In genomic region chr7:76073335-76073990, GRCh38 we compare ENCODE assay signal across 18 cellular contexts.
"Had no signal": no experiment of that assay in that cellular context is flagged by ENCODE, and none has a peak within 500 bp of the region (broad histone marks: within the 10 kb centered on the region; RNA-seq: fewer than 3 reads in every experiment).

No MANE protein-coding gene starts in this region.

- H3K27ac Mint-ChIP-seq: activated CD4-positive, alpha-beta T cell treated with anti-CD3 and anti-CD28 coated beads for 36 hours; activated CD8-positive, alpha-beta T cell treated with anti-CD3 and anti-CD28 coated beads for 36 hours; activated naive CD8-positive, alpha-beta T cell treated with anti-CD3 and anti-CD28 coated beads for 36 hours; activated T-cell treated with anti-CD3 and anti-CD28 coated beads, Interleukin-2, amount 50 U/mL, for 72 hours; naive thymus-derived CD8-positive, alpha-beta T cell had no signal

- DNase-seq: activated CD4-positive, alpha-beta T cell treated with anti-CD3 and anti-CD28 coated beads for 36 hours; activated CD8-positive, alpha-beta memory T cell treated with anti-CD3 and anti-CD28 coated beads, Interleukin-2, amount 50 U/mL, for 4 hours; activated CD8-positive, alpha-beta T cell treated with anti-CD3 and anti-CD28 coated beads for 36 hours; activated gamma-delta T cell treated with Interleukin-2 at 50 U/mL for 16 hours; activated naive CD8-positive, alpha-beta T cell treated with anti-CD3 and anti-CD28 coated beads for 36 hours; activated T-cell treated with anti-CD3 and anti-CD28 coated beads, Interleukin-2, amount 50 U/mL, for 72 hours; dorsolateral prefrontal cortex; foreskin keratinocyte; head of caudate nucleus; lower lobe of right lung; naive thymus-derived CD8-positive, alpha-beta T cell; nucleus accumbens; stimulated activated CD4-positive, alpha-beta T cell treated with anti-CD3 and anti-CD28 coated beads, Interleukin-4, amount 100 ng/mL, for 4 hours; T-helper 9 cell had no signal

- H3K4me3 ChIP-seq: dorsolateral prefrontal cortex, lower lobe of right lung, right atrium auricular region, skin epidermis had no signal

- H3K27ac ChIP-seq: dorsolateral prefrontal cortex, foreskin keratinocyte, lower lobe of right lung, right atrium auricular region, skin epidermis had no signal

- H3K4me3 Mint-ChIP-seq: activated CD4-positive, alpha-beta T cell treated with anti-CD3 and anti-CD28 coated beads for 36 hours; activated CD8-positive, alpha-beta T cell treated with anti-CD3 and anti-CD28 coated beads for 36 hours; activated naive CD8-positive, alpha-beta T cell treated with anti-CD3 and anti-CD28 coated beads for 36 hours; activated T-cell treated with anti-CD3 and anti-CD28 coated beads, Interleukin-2, amount 50 U/mL, for 72 hours; naive thymus-derived CD8-positive, alpha-beta T cell had no signal

- H3K9me3 Mint-ChIP-seq: activated CD8-positive, alpha-beta T cell treated with anti-CD3 and anti-CD28 coated beads for 36 hours had no signal

- H3K4me1 ChIP-seq: foreskin keratinocyte had no signal

- H3K36me3 ChIP-seq: lower lobe of right lung, right atrium auricular region had no signal

- H3K27me3 Mint-ChIP-seq: activated CD4-positive, alpha-beta T cell treated with anti-CD3 and anti-CD28 coated beads for 36 hours; activated CD8-positive, alpha-beta T cell treated with anti-CD3 and anti-CD28 coated beads for 36 hours; activated naive CD8-positive, alpha-beta T cell treated with anti-CD3 and anti-CD28 coated beads for 36 hours had no signal

- H3K9me3 ChIP-seq: lower lobe of right lung had no signal

- ATAC-seq: activated CD4-positive, alpha-beta T cell treated with anti-CD3 and anti-CD28 coated beads for 36 hours; activated CD8-positive, alpha-beta T cell treated with anti-CD3 and anti-CD28 coated beads for 36 hours; activated T-cell treated with anti-CD3 and anti-CD28 coated beads, Interleukin-2, amount 50 U/mL, for 72 hours; foreskin keratinocyte; lower lobe of right lung; naive thymus-derived CD8-positive, alpha-beta T cell had no signal

- FAIRE-seq: endothelial cell of umbilical vein, urothelium cell line had no signal

- H3K27me3 ChIP-seq: dorsolateral prefrontal cortex, foreskin keratinocyte, right atrium auricular region had no signal
